In genomic region chr4:113978105-113978504, GRCh38 we compare ENCODE assay signal across 9 cellular contexts. TPM values are rescaled to one million over a fixed set of nuclear protein-coding genes. Genes with fewer than 3 reads are reported as not detected.
DNase-seq lines count a peak whose midpoint lies in the region; ATAC-seq and TF ChIP-seq lines count a peak whose summit lies in the region.
"Had no signal": no experiment of that assay in that cellular context is flagged by ENCODE, and none has a peak within 500 bp of the region (broad histone marks: within the 10 kb centered on the region; RNA-seq: fewer than 3 reads in every experiment).

No MANE protein-coding gene starts in this region.

- POLR2A ChIA-PET in Panc1 (lab: Charles Lee), result no interaction called here

- H3K4me1 Mint-ChIP-seq in nephron progenitor cell, result peaks cover 28% of the 10 kb centered on the region

- peak overlapping the region; percentile 95 for H3K4me3 ChIP-seq in ACC112 (ENCODE audit: low read depth, low read length)
- H3K4me3 ChIP-seq in Panc1 (ENCODE audit: low read depth in 2 of 2, low read length in 2 of 2), result peak overlapping the region; percentile 77 to 85
- H3K4me3 ChIP-seq in esophagus squamous epithelium, result peak overlapping the region; percentile 67 to 84 (median 74)
- H3K4me3 ChIP-seq in WERI-Rb-1 (ENCODE audit: low read depth, low read length), result no peak overlapping the region

- H3K27me3 ChIP-seq in ACC112 (ENCODE audit: insufficient read depth, low read length) (no peaks in the 10 kb centered on the region), Panc1 (ENCODE audit: control insufficient read depth, insufficient read depth, low read length) (no peaks in the 10 kb centered on the region), esophagus squamous epithelium (no peaks in the 10 kb centered on the region), WERI-Rb-1 (ENCODE audit: insufficient read depth, low read depth, severe bottlenecking) (peaks cover 13% of the 10 kb centered on the region)

- WGBS in esophagus squamous epithelium, 2 donors, result 24 to 33% methylated on average over 2 of the region's 2 CpGs

- BruUV-seq in Panc1 (replicated peaks; lab: Mats Ljungman, UMichigan), result no TSS peak

- H3K36me3 ChIP-seq in ACC112 (ENCODE audit: insufficient read depth, low read length), result peaks cover 19% of the 10 kb centered on the region
- no peaks in the 10 kb centered on the region; the same call in 1 of the 2 replicates for H3K36me3 ChIP-seq in Panc1 (ENCODE audit: control insufficient read depth, insufficient read depth, low read length)
- H3K36me3 ChIP-seq in esophagus squamous epithelium, result no peaks in the 10 kb centered on the region
- no peaks in the 10 kb centered on the region for H3K36me3 ChIP-seq in WERI-Rb-1

- H3K36me3 Mint-ChIP-seq in nephron progenitor cell (ENCODE audit: low read depth), result no peaks in the 10 kb centered on the region

- peak overlapping the region; percentile 93 for H3K4me3 Mint-ChIP-seq in nephron progenitor cell

- no peak for ATAC-seq in Panc1
- no peak for ATAC-seq in HG02763 (IDR thresholded peaks at IDR 0.05; ENCODE audit: unreplicated experiment)

- DNase-seq in Panc1 (ENCODE audit: low read depth, low spot score) (no peak), esophagus squamous epithelium (lab: John Stamatoyannopoulos, UW) (no peak), nephron progenitor cell (no peak), RPMI8226 (no peak), WERI-Rb-1 (no peak)
- no peak for DNase-seq in stimulated activated CD4-positive, alpha-beta T cell treated with anti-CD3 and anti-CD28 coated beads, Interleukin-2, amount 100 ng/mL, for 48 hours

- TF ChIP-seq POLR2A in esophagus squamous epithelium (IDR thresholded peaks at IDR 0.05), result no peak

- in situ Hi-C loops in Panc1 (cut with HindIII; ENCODE audit: low pct_unique_long_range_greater_than_20kb, low sequenced_read_pairs), result no loop called here

- H3K9me3 ChIP-seq in Panc1 (ENCODE audit: control insufficient read depth, insufficient read depth, low read depth, low read length), result peaks cover 7% of the 10 kb centered on the region; the same call in 1 of the 2 replicates
- no peaks in the 10 kb centered on the region for H3K9me3 ChIP-seq in esophagus squamous epithelium
- peaks cover 4% of the 10 kb centered on the region for H3K9me3 ChIP-seq in WERI-Rb-1 (ENCODE audit: severe bottlenecking)

- peaks cover 23% of the 10 kb centered on the region for H3K4me1 ChIP-seq in ACC112 (ENCODE audit: control insufficient read depth, insufficient read depth, low read length, unreplicated experiment)
- H3K4me1 ChIP-seq in Panc1 (ENCODE audit: control insufficient read depth, insufficient read depth, low read length), result peaks cover 7% of the 10 kb centered on the region
- H3K4me1 ChIP-seq in esophagus squamous epithelium, result peaks cover 0 to 61% (median 8%) of the 10 kb centered on the region in 3 donors

- H3K27me3 Mint-ChIP-seq in nephron progenitor cell (ENCODE audit: low read depth, poor library complexity), result peaks cover 39% of the 10 kb centered on the region

- H2AFZ ChIP-seq in ACC112 (ENCODE audit: low read length, unreplicated experiment), result no peak overlapping the region

- no peak overlapping the region for H3K27ac Mint-ChIP-seq in nephron progenitor cell

- H3K27ac ChIP-seq in ACC112 (ENCODE audit: low read depth, low read length), result peak overlapping the region; percentile 83
- peak overlapping the region; percentile 96 for H3K27ac ChIP-seq in Panc1 (ENCODE audit: low read length)
- H3K27ac ChIP-seq in esophagus squamous epithelium, result peak overlapping the region; percentile 85 to 91 (median 90)
- no peak overlapping the region for H3K27ac ChIP-seq in WERI-Rb-1
- H3K27ac ChIP-seq: C4-2B had no signal

- peaks cover 7% of the 10 kb centered on the region for H3K9me3 Mint-ChIP-seq in nephron progenitor cell

- no peak for TF ChIP-seq CTCF in Panc1 (IDR thresholded peaks at IDR 0.05)
- no peak for TF ChIP-seq CTCF in esophagus squamous epithelium (IDR thresholded peaks at IDR 0.05)
- TF ChIP-seq CTCF in nephron progenitor cell (IDR thresholded peaks at IDR 0.05), result no peak
- TF ChIP-seq CTCF in WERI-Rb-1 (IDR thresholded peaks at IDR 0.05; ENCODE audit: low read depth, low read length), result no peak

- peaks cover 82% of the 10 kb centered on the region for H3K79me2 ChIP-seq in ACC112 (ENCODE audit: control insufficient read depth, insufficient read depth, low read length, unreplicated experiment)

- CTCF ChIA-PET in Panc1 (lab: Charles Lee), result no interaction called here

- intact Hi-C loops in Panc1 (cut with micrococcal nuclease; ENCODE audit: unreplicated experiment), result loop anchor here (5.0 kb wide), 1 partner anchor 94 kb away; no protein-coding TSS in a partner anchor
- intact Hi-C loops in esophagus squamous epithelium (cut with DNase I), result no loop called here

RNA-seq across cellular contexts. Expression of gene ARSJ, which starts 1.3 kb away (rescaled TPM):
- total RNA-seq in Panc1 (2021; ENCODE audit: unreplicated experiment), result 43.9 TPM
- 17.8 TPM for polyA plus RNA-seq in Panc1 (2012; ENCODE audit: insufficient read length)
- total RNA-seq in esophagus squamous epithelium, result 10 to 100 TPM in 1 of 4 donors, 1 to 10 TPM in 3; 2.7 to 10.3 (median 5.8) TPM
